9 cellular contexts compared by ENCODE assay signal in the genomic region with DNA sequence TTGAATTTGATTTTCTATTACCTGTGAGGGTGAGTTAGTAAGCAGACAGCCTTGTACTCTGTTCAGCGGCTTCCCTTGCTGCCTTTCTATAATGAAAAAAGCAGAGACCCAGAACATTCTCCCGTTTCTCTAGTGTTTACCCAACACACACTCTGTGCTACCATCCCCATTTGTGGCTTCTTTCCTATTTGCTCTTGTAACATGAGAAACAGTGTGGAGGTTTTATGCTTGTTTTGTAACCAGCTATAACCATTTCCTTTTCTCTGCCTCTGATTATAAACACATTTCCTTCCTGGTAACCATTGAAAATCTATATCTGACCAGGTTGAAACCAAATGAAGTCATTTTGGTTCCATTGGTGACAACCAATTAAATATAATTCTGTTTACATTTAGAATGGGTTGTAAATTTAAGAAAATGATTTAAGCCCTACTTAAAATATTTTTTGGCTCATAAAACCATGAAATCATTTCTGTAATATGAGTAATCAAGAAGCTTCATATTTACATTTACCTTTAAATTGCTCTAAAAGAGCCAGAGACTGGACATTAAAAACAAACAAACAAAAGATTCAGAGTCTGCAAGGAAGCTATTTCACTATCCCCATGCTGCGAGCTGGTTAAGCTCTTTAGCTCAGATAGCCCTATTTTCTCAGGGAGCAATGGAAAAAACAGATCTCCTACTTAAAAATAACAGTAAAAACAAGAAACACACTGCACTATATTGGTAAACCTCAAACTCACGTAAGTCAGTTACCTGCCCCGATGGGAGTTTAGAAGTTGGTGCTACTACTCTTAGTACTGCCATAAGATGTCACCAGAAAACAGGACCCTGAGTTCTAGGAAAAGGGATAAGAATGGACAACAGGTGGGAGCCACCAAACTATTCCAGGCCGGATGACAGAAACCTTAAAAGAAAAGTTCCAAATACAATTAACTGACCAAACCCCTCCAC.
DNase-seq lines count a peak whose midpoint lies in the region; ATAC-seq, FAIRE-seq and TF ChIP-seq lines count a peak whose summit lies in the region.
"Had no signal": no experiment of that assay in that cellular context is flagged by ENCODE, and none has a peak within 500 bp of the region (broad histone marks: within the 10 kb centered on the region; RNA-seq: fewer than 3 reads in every experiment).

No MANE protein-coding gene starts in this region.

- H3K27me3 ChIP-seq in bronchial epithelial cell (ENCODE audit: control insufficient read depth, insufficient read depth, low read length): no peaks in the 10 kb centered on the region
- no peaks in the 10 kb centered on the region for H3K27me3 ChIP-seq in gastrocnemius medialis
- H3K27me3 ChIP-seq in brain microvascular endothelial cell (replicated peaks): no peaks in the 10 kb centered on the region
- no peaks in the 10 kb centered on the region for H3K27me3 ChIP-seq in WERI-Rb-1 (ENCODE audit: insufficient read depth, low read depth, severe bottlenecking)
- H3K27me3 ChIP-seq: SJCRH30 had no signal

- no peaks in the 10 kb centered on the region for H3K9me3 ChIP-seq in gastrocnemius medialis
- H3K9me3 ChIP-seq in WERI-Rb-1 (ENCODE audit: severe bottlenecking): no peaks in the 10 kb centered on the region
- H3K9me3 ChIP-seq: SJCRH30 had no signal

- in situ Hi-C loops in gastrocnemius medialis (cut with MboI; ENCODE audit: low sequenced_read_pairs in 4 of 4) (no loop called here), brain microvascular endothelial cell (cut with HindIII; ENCODE audit: low pct_ligation_motif_present, low sequenced_read_pairs) (no loop called here)

- peak; percentile 75 for DNase-seq in NCI-H1417 treated with DMSO at 0.1 percent for 48 hours (lab: John Stamatoyannopoulos, UW)
- DNase-seq in bronchial epithelial cell (ENCODE audit: low read depth): peak; percentile 58
- DNase-seq in gastrocnemius medialis: no peak
- no peak for DNase-seq in brain microvascular endothelial cell
- DNase-seq in NAMALWA (ENCODE audit: low spot score): no peak
- DNase-seq in WERI-Rb-1: no peak

- peaks cover 18% of the 10 kb centered on the region in 2 donors for H3K4me1 ChIP-seq in gastrocnemius medialis

- H3K36me3 ChIP-seq in bronchial epithelial cell (ENCODE audit: control insufficient read depth, insufficient read depth, low read length): no peaks in the 10 kb centered on the region
- H3K36me3 ChIP-seq in gastrocnemius medialis: no peaks in the 10 kb centered on the region
- H3K36me3 ChIP-seq in brain microvascular endothelial cell (replicated peaks): no peaks in the 10 kb centered on the region
- no peaks in the 10 kb centered on the region for H3K36me3 ChIP-seq in WERI-Rb-1
- H3K36me3 ChIP-seq: SJCRH30 had no signal

- H3K27ac ChIP-seq in gastrocnemius medialis (peak overlapping the region in 2 of 4 donors; percentile 52 to 63), brain microvascular endothelial cell (no peak overlapping the region), WERI-Rb-1 (no peak overlapping the region)
- H3K27ac ChIP-seq: SJCRH30 had no signal

- no peak overlapping the region for H3K4me3 ChIP-seq in bronchial epithelial cell (ENCODE audit: low read depth, low read length)
- H3K4me3 ChIP-seq in gastrocnemius medialis: no peak overlapping the region
- H3K4me3 ChIP-seq in brain microvascular endothelial cell (ENCODE audit: low read depth, low read length): no peak overlapping the region
- H3K4me3 ChIP-seq in WERI-Rb-1 (ENCODE audit: low read depth, low read length): no peak overlapping the region
- H3K4me3 ChIP-seq: SJCRH30 had no signal

- FAIRE-seq in bronchial epithelial cell (lab: Jason Lieb, UNC): no peak
- FAIRE-seq: keratinocyte had no signal

- TF ChIP-seq CTCF in bronchial epithelial cell (IDR thresholded peaks at IDR 0.05; ENCODE audit: insufficient read depth, low read length, severe bottlenecking) (no peak), gastrocnemius medialis (IDR thresholded peaks at IDR 0.05 in 4 of 5, conservative IDR thresholded peaks at IDR 0.05 in 1 of 5) (no peak), brain microvascular endothelial cell (IDR thresholded peaks at IDR 0.05; ENCODE audit: low read depth, low read length, missing control alignments) (no peak), WERI-Rb-1 (IDR thresholded peaks at IDR 0.05; ENCODE audit: low read depth, low read length) (no peak)

- TF ChIP-seq POLR2A in gastrocnemius medialis (IDR thresholded peaks at IDR 0.05): no peak

- intact Hi-C loops in gastrocnemius medialis (cut with DNase I; ENCODE audit: low total_unique reads): no loop called here

- ATAC-seq in GM21515 (IDR thresholded peaks at IDR 0.05; ENCODE audit: unreplicated experiment): peak; percentile 42
- ATAC-seq in gastrocnemius medialis: peak; percentile 76

Comparison
In these comparisons a context has a peak if more than half of its experiments do, and no peak if none do; other contexts are left out.
1. DNase-seq: peak in NCI-H1417 treated with DMSO at 0.1 percent for 48 hours (single experiment) and bronchial epithelial cell (single experiment); none in gastrocnemius medialis (0 of 2), brain microvascular endothelial cell (single experiment), NAMALWA (single experiment) and WERI-Rb-1 (single experiment).